ENCODE assay signal across 8 cellular contexts in the genomic region with DNA sequence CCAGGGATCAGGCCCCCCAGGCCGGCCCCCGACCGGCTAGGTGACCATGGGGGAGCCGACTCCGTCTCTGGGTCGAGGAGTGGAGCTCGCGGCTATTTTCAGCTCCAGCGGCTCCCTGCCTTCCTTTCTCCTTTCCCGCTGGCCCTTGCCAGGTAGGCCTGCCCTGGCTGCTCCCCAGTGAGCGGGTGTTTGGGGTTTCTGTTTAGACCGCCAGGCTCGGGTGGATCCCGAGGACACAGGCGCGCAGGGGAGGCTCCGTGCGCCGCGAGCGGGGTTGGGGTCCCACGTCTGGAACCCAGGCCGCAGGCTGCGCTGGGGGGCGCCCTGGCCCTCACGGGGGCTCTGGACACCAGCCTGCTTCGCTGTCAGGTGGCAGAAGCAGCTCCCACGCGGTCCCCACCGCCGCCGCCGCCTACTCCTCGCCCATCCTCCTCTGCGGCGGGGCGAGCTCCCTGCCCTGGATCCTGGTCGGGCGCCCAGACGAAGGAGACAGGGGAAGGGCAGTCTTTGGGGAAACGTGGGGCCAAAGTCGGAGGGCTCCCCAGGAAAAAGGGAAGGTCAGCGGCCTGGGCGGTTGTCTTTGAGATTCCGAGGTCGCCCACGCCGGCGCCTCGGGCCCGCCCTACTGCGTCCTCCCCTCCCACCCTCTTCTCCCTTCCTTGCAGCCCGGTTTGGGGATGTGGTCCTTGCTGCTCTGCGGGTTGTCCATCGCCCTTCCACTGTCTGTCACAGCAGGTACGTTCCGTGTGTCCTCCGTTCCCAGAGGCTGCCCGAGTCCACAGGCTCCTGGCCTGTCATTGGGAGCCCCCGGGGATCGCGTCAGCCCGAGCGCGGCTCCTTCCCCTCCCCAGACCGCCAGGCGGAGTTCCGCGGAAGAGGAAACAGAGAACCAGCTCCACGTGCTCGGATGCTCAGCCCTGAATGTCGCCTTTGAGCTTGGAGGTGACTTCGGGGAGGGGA. TPM values are rescaled to one million over a fixed set of nuclear protein-coding genes. Genes with fewer than 3 reads are reported as not detected.
A peak's percentile ranks its signal among the peaks of the same experiment; 100 is the strongest.
DNase-seq lines count a peak whose midpoint lies in the region; ATAC-seq, FAIRE-seq and TF ChIP-seq lines count a peak whose summit lies in the region.

No MANE protein-coding gene starts in this region.

- peak overlapping the region; percentile 67 for H4K8ac ChIP-seq in mesenchymal stem cell (ENCODE audit: low read length)

- 19 to 23% methylated on average over 73 of the region's 73 CpGs for WGBS in ectodermal cell, 2 experiments
- 80% methylated on average over 63 of the region's 73 CpGs for WGBS in mesenchymal stem cell

- H3K14ac ChIP-seq in mesenchymal stem cell (ENCODE audit: low read length in 2 of 2), result no peak overlapping the region

- no peak for FAIRE-seq in H54 (lab: Jason Lieb, UNC)

- H3K9me3 ChIP-seq in ectodermal cell (ENCODE audit: control insufficient read depth, low read length), result no peaks in the 10 kb centered on the region
- no peaks in the 10 kb centered on the region for H3K9me3 ChIP-seq in mesenchymal stem cell (ENCODE audit: control insufficient read depth, low read length)

- no peak overlapping the region for H2AK5ac ChIP-seq in mesenchymal stem cell (ENCODE audit: low read length, severe bottlenecking)

- no peak overlapping the region for H3K4me2 ChIP-seq in mesenchymal stem cell (ENCODE audit: low read length, poor library complexity, severe bottlenecking)

- DNase-seq in D341Med (ENCODE audit: low spot score) (peak; percentile 18), mesenchymal stem cell (no peak), H54 (ENCODE audit: insufficient read length, low spot score) (no peak), germinal center (ENCODE audit: low spot score) (no peak)
- DNase-seq in activated CD4-positive, alpha-beta T cell treated with anti-CD3 and anti-CD28 coated beads for 48 hours, result peak; percentile 70
- DNase-seq in stimulated activated CD4-positive, alpha-beta T cell treated with anti-CD3 and anti-CD28 coated beads, Interleukin-4, amount 100 ng/mL, for 48 hours (ENCODE audit: low read depth in 2 of 2), result peak; percentile 43 to 51

- H3K36me3 ChIP-seq in ectodermal cell (ENCODE audit: control insufficient read depth, insufficient read depth, low read length) (no peaks in the 10 kb centered on the region), mesenchymal stem cell (ENCODE audit: control insufficient read depth in 1 of 2, insufficient read depth in 2 of 2, low read depth in 1 of 2, low read length in 2 of 2) (no peaks in the 10 kb centered on the region)

- peak overlapping the region; percentile 69 for H4K91ac ChIP-seq in mesenchymal stem cell (ENCODE audit: low read length)

- no peaks in the 10 kb centered on the region for H3K79me1 ChIP-seq in mesenchymal stem cell (replicated peaks; ENCODE audit: low read length, poor library complexity, severe bottlenecking)

- H3K4ac ChIP-seq in mesenchymal stem cell (ENCODE audit: low read depth in 1 of 2, low read length in 2 of 2), result peak overlapping the region in 1 of 2 experiments; percentile 35

- no peak for ATAC-seq in HG03378 (IDR thresholded peaks at IDR 0.05; ENCODE audit: unreplicated experiment)

- H3K27ac ChIP-seq in ectodermal cell (ENCODE audit: insufficient read depth, low read depth, low read length, poor library complexity, severe bottlenecking), result no peak overlapping the region
- H3K27ac ChIP-seq in mesenchymal stem cell (ENCODE audit: low read length, poor library complexity, severe bottlenecking), result no peak overlapping the region

- H2BK15ac ChIP-seq in mesenchymal stem cell (ENCODE audit: low read depth, poor library complexity, severe bottlenecking), result peak overlapping the region; percentile 36

- no peaks in the 10 kb centered on the region for H3K4me1 ChIP-seq in ectodermal cell (ENCODE audit: control insufficient read depth, insufficient read depth, low read length)
- no peaks in the 10 kb centered on the region for H3K4me1 ChIP-seq in mesenchymal stem cell (ENCODE audit: control insufficient read depth, insufficient read depth, low read depth, low read length)

- peaks cover 43% of the 10 kb centered on the region for H3K27me3 ChIP-seq in ectodermal cell (ENCODE audit: control insufficient read depth, insufficient read depth, low read length, poor library complexity, severe bottlenecking)
- H3K27me3 ChIP-seq in mesenchymal stem cell (ENCODE audit: control insufficient read depth in 1 of 2, insufficient read depth in 1 of 2, low read length in 2 of 2), result no peaks in the 10 kb centered on the region

- peak overlapping the region in 1 of 2 experiments; percentile 7 for H2BK12ac ChIP-seq in mesenchymal stem cell (ENCODE audit: low read length in 2 of 2)

- H2BK120ac ChIP-seq in mesenchymal stem cell (ENCODE audit: low read depth, low read length), result no peak overlapping the region

- H3K18ac ChIP-seq in mesenchymal stem cell (ENCODE audit: low read depth in 1 of 2, low read length in 2 of 2), result no peak overlapping the region

- H2BK5ac ChIP-seq in mesenchymal stem cell (ENCODE audit: low read depth, low read length, poor library complexity, severe bottlenecking), result no peak overlapping the region

- TF ChIP-seq POLR2A in H54 (IDR thresholded peaks at IDR 0.05; ENCODE audit: low read depth, low read length), result no peak

- H3K23ac ChIP-seq in mesenchymal stem cell (ENCODE audit: low read length in 2 of 2), result no peak overlapping the region

- no peak overlapping the region for H2AFZ ChIP-seq in mesenchymal stem cell (ENCODE audit: low read depth, low read length)

- H3K9ac ChIP-seq in mesenchymal stem cell (ENCODE audit: low read length), result peak overlapping the region; percentile 78

- H3K4me3 ChIP-seq in ectodermal cell (ENCODE audit: insufficient read depth, low read depth, low read length) (peak overlapping the region; percentile 33), mesenchymal stem cell (ENCODE audit: insufficient read depth in 1 of 2, low read depth in 1 of 2, low read length in 2 of 2) (peak overlapping the region in 1 of 2 experiments; percentile 78)

RNA-seq across cellular contexts. Expression of a gene that starts 0.6 kb away (rescaled TPM):
- not detected for polyA plus RNA-seq in ectodermal cell (2013, experiment 1 of 4)
- polyA plus RNA-seq in ectodermal cell (2013, experiment 2 of 4), result not detected
- not detected for polyA plus RNA-seq in ectodermal cell (2013, experiment 3 of 4)
- not detected for polyA plus RNA-seq in ectodermal cell (2013, experiment 4 of 4)
- polyA plus RNA-seq in mesenchymal stem cell (2013, experiment 1 of 2), result 0.06 TPM
- 0.12 TPM for polyA plus RNA-seq in mesenchymal stem cell (2013, experiment 2 of 2)

RNA-seq across cellular contexts. Expression of a gene that starts 44.9 kb away (rescaled TPM):
- 1.1 TPM for polyA plus RNA-seq in ectodermal cell (2013, experiment 1 of 4)
- polyA plus RNA-seq in ectodermal cell (2013, experiment 2 of 4), result 0.59 TPM
- 1.2 TPM for polyA plus RNA-seq in ectodermal cell (2013, experiment 3 of 4)
- polyA plus RNA-seq in ectodermal cell (2013, experiment 4 of 4), result 1.3 TPM
- polyA plus RNA-seq in mesenchymal stem cell (2013, experiment 1 of 2), result 378 TPM
- 388 TPM for polyA plus RNA-seq in mesenchymal stem cell (2013, experiment 2 of 2)

Comparison
In these comparisons a context has a peak if more than half of its experiments do, and no peak if none do; other contexts are left out.
1. DNase-seq: peak in D341Med (single experiment), activated CD4-positive, alpha-beta T cell treated with anti-CD3 and anti-CD28 coated beads for 48 hours (single experiment) and stimulated activated CD4-positive, alpha-beta T cell treated with anti-CD3 and anti-CD28 coated beads, Interleukin-4, amount 100 ng/mL, for 48 hours (2 of 2); none in mesenchymal stem cell (single experiment), H54 (single experiment) and germinal center (single experiment).